ENCODE assay signal across 26 cellular contexts in the genomic region with DNA sequence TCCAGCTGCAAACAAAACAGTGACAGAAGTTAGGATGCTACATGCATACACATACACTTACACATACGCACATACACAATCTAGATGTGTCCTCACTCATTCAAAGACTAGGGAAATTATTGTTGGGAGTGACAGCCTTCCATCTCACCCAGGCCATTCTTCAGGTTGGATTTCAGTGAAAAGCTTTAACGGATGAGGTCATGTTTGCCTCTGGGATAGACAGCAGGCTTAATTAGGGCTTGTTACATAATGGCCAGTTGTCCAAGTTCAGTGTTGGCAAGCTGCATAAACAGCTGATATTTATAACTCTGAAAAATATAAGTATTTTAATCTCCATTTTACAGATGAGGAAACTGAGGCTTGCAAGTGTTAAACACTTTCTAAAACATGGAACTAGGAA. TPM values are rescaled to one million over a fixed set of nuclear protein-coding genes. Genes with fewer than 3 reads are reported as not detected.
"Had no signal": no experiment of that assay in that cellular context is flagged by ENCODE, and none has a peak within 500 bp of the region (broad histone marks: within the 10 kb centered on the region; RNA-seq: fewer than 3 reads in every experiment).

No MANE protein-coding gene starts in this region.

- H3K9me3 ChIP-seq: left ventricle myocardium inferior, pancreas, prostate gland, sigmoid colon, tibial nerve, upper lobe of left lung, vagina had no signal

- H3K36me3 ChIP-seq: left ventricle myocardium inferior, prostate gland had no signal

- H3K4me2 ChIP-seq: smooth muscle cell had no signal

- FAIRE-seq: islet of Langerhans, pancreas had no signal

- H3K27me3 ChIP-seq: pancreas, sigmoid colon, tibial nerve, upper lobe of left lung, vagina had no signal

- DNase-seq: hypothalamus; immature natural killer cell; left ventricle myocardium inferior; mesendoderm; naive thymus-derived CD4-positive, alpha-beta T cell; pancreas; posterior cingulate gyrus; retina; right cardiac atrium; sigmoid colon; stimulated activated CD4-positive, alpha-beta T cell treated with anti-CD3 and anti-CD28 coated beads, Interleukin-1b, Interleukin-23, amount 100 ng/mL, for 48 hours; stimulated activated CD4-positive, alpha-beta T cell treated with anti-CD3 and anti-CD28 coated beads, Interleukin-2, amount 100 ng/mL, for 48 hours; stimulated activated CD4-positive, alpha-beta T cell treated with anti-CD3 and anti-CD28 coated beads, Interleukin-4, amount 100 ng/mL, for 4 hours; stimulated activated CD8-positive, alpha-beta memory T cell treated with anti-CD3 and anti-CD28 coated beads, Interleukin-4, amount 100 ng/mL, for 48 hours; stimulated activated naive CD4-positive, alpha-beta T cell treated with Interleukin-2 at 50 U/mL for 16 hours; stimulated activated naive CD8-positive, alpha-beta T cell treated with anti-CD3 and anti-CD28 coated beads, Interleukin-15, amount 100 ng/mL, for 72 hours; substantia nigra; upper lobe of left lung had no signal

- ATAC-seq: naive thymus-derived CD4-positive, alpha-beta T cell; natural killer cell treated with Interleukin-12 subunit alpha and Interleukin-12 subunit beta and Interleukin-15 and Interleukin-18, amount 100 ng/mL, for 72 hours; pancreas; stimulated activated naive CD8-positive, alpha-beta T cell treated with anti-CD3 and anti-CD28 coated beads, Interleukin-15, amount 100 ng/mL, for 72 hours had no signal

- H3K4me1 ChIP-seq: pancreas, prostate gland, vagina had no signal

- H3K27ac ChIP-seq: left ventricle myocardium inferior, pancreas, prostate gland, sigmoid colon, tibial nerve, upper lobe of left lung, vagina had no signal

- H3K4me3 ChIP-seq: left ventricle myocardium inferior, lung, pancreas, prostate gland, sigmoid colon, smooth muscle cell, tibial nerve, upper lobe of left lung, vagina had no signal

RNA-seq across cellular contexts. Expression of gene PLOD2, which starts 35.8 kb away (rescaled TPM):
- polyA plus RNA-seq: immature natural killer cell; naive thymus-derived CD4-positive, alpha-beta T cell had no signal

RNA-seq across cellular contexts. Expression of gene PLSCR4, which starts 54.1 kb away (rescaled TPM):
- total RNA-seq: natural killer cell treated with Interleukin-12 subunit alpha and Interleukin-12 subunit beta and Interleukin-15 and Interleukin-18, amount 100 ng/mL, for 72 hours had no signal
- polyA plus RNA-seq: naive thymus-derived CD4-positive, alpha-beta T cell; neural cell had no signal
